ENCODE assay signal across 8 cellular contexts in the genomic region with DNA sequence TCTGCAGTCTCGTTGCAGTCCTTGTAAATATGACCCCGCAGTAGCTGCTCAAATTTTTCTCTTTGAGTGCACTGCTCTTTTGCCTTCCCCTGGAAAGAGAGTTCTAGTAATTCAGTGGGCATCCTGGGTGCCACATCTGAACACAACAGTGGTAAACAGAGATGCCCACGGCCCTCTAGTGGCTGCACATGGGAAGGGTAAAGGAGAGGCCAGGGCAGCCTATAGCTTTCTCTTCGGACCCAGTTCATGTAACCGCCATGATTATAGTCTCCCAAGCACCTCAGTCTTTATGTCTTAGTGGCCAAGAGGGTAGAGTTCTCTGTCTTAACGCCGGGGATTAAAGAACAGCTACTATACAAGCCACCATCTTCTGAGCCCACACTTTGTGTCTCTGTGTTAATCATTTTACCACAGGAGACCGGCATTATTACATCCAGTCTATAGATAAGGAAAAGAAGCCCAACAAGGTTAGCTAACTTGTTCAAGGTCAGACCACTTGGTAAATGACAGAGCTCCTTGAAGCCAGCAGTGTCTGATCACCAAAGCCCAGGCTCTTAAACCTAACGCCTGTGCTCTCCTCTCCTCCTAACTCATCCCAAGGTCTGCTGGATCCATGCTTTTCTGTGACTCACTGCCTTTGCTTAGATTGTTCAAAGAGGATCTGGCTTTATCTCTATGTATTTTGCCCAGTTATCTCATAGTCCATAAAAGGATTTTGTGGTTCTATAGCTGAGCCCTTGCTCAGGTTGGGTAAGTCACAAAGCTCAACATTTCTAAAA.
A peak's percentile ranks its signal among the peaks of the same experiment; 100 is the strongest.
DNase-seq lines count a peak whose midpoint lies in the region; ATAC-seq and TF ChIP-seq lines count a peak whose summit lies in the region.

No MANE protein-coding gene starts in this region.

- peak; percentile 61 for ATAC-seq in GM21717 (IDR thresholded peaks at IDR 0.05; ENCODE audit: unreplicated experiment)
- peak; percentile 68 for ATAC-seq in T-helper 17 cell
- ATAC-seq in HG02840 (IDR thresholded peaks at IDR 0.05; ENCODE audit: low FRiP score, unreplicated experiment): no peak

- H3K4me3 Mint-ChIP-seq in T-helper 17 cell: no peak overlapping the region
- H3K4me3 Mint-ChIP-seq in mesothelial cell of epicardium: no peak overlapping the region

- 0 out of 2 replicates have a peak, but pooled peaks cover 2% of the 10 kb centered on the region for H4K20me1 ChIP-seq in Karpas-422 (ENCODE audit: insufficient read depth, low read depth, low read length)

- DNase-seq in GM03348 (ENCODE audit: low spot score): peak; percentile 69
- peak; percentile 69 for DNase-seq in Karpas-422
- DNase-seq in T-helper 17 cell: peak in 1 of 3 donors; percentile 32
- peak; percentile 17 for DNase-seq in central memory CD4-positive, alpha-beta T cell
- DNase-seq in mesothelial cell of epicardium (ENCODE audit: low spot score in 2 of 2, unreplicated experiment in 2 of 2): no peak
- DNase-seq in middle frontal gyrus (ENCODE audit: extremely low spot score, low spot score): no peak

- H3K27me3 Mint-ChIP-seq in T-helper 17 cell (no peaks in the 10 kb centered on the region), mesothelial cell of epicardium (ENCODE audit: low read depth) (no peaks in the 10 kb centered on the region)

- H3K36me3 ChIP-seq in Karpas-422 (ENCODE audit: insufficient read depth, low read length): no peaks in the 10 kb centered on the region

- H3K79me2 ChIP-seq in Karpas-422 (ENCODE audit: low read length): no peaks in the 10 kb centered on the region

- TF ChIP-seq CTCF in mesothelial cell of epicardium (IDR thresholded peaks at IDR 0.05; ENCODE audit: unreplicated experiment): peak; percentile 35

- H3K36me3 Mint-ChIP-seq in T-helper 17 cell (ENCODE audit: low read depth): peaks cover 3% of the 10 kb centered on the region
- H3K36me3 Mint-ChIP-seq in mesothelial cell of epicardium: no peaks in the 10 kb centered on the region

- H3K27me3 ChIP-seq in Karpas-422 (ENCODE audit: low read length): no peaks in the 10 kb centered on the region; the same call in 1 of the 2 replicates

- H3K9me2 ChIP-seq in Karpas-422 (replicated peaks; ENCODE audit: insufficient read depth, low read length): no peaks in the 10 kb centered on the region

- H3K4me2 ChIP-seq in Karpas-422 (ENCODE audit: low read depth, low read length, poor library complexity, severe bottlenecking): no peak overlapping the region

- H3K4me1 Mint-ChIP-seq in T-helper 17 cell: no peaks in the 10 kb centered on the region
- H3K4me1 Mint-ChIP-seq in mesothelial cell of epicardium: no peaks in the 10 kb centered on the region

- H3K4me1 ChIP-seq in Karpas-422 (ENCODE audit: low read length): peaks cover 6% of the 10 kb centered on the region; the same call in 1 of the 2 replicates

- H3K9me3 ChIP-seq in Karpas-422 (ENCODE audit: low read length) (no peaks in the 10 kb centered on the region), T-helper 17 cell (ENCODE audit: control insufficient read depth, low read length, poor library complexity, severe bottlenecking) (no peaks in the 10 kb centered on the region)

- no peak overlapping the region for H3K27ac Mint-ChIP-seq in T-helper 17 cell
- H3K27ac Mint-ChIP-seq in mesothelial cell of epicardium: no peak overlapping the region

- no peak overlapping the region for H3K4me3 ChIP-seq in Karpas-422 (ENCODE audit: low read length)

- no peaks in the 10 kb centered on the region for H3K9me3 Mint-ChIP-seq in mesothelial cell of epicardium

- no peak overlapping the region for H2AFZ ChIP-seq in Karpas-422 (ENCODE audit: low read length)

- H3K9ac ChIP-seq in Karpas-422 (ENCODE audit: low read length): no peak overlapping the region

- no peak overlapping the region for H3K27ac ChIP-seq in Karpas-422 (ENCODE audit: low read length)

Comparison
In these comparisons a context has a peak if more than half of its experiments do, and no peak if none do; other contexts are left out.
1. DNase-seq: peak in GM03348 (single experiment), Karpas-422 (single experiment) and central memory CD4-positive, alpha-beta T cell (single experiment); none in mesothelial cell of epicardium (0 of 2) and middle frontal gyrus (single experiment).